In the genomic region with DNA sequence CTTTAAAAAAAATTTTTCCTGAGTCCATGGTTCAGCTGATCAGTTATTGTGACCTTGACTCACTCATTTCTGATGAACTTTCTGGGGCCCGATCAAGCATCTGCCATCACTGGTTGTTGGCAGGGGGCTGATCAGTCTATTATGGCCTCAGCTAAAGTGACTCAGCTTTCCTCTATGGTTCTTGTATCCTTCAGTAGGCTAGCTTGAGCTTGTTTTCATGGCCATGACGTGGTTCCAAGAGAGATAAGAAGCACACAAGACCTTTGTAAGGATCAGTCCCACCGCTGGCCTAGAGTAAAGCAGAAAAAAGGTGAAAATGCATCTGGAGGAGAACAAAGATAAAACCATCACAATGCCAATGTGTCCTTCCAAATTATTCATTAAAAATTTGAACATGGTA, we compare ENCODE assay signal across 35 cellular contexts. TPM values are rescaled to one million over a fixed set of nuclear protein-coding genes. Genes with fewer than 3 reads are reported as not detected.
"Had no signal": no experiment of that assay in that cellular context is flagged by ENCODE, and none has a peak within 500 bp of the region (broad histone marks: within the 10 kb centered on the region; RNA-seq: fewer than 3 reads in every experiment).

No MANE protein-coding gene starts in this region.

- H3K9me3 Mint-ChIP-seq: activated CD4-positive, alpha-beta memory T cell treated with anti-CD3 and anti-CD28 coated beads for 36 hours; activated CD4-positive, alpha-beta T cell treated with anti-CD3 and anti-CD28 coated beads, Interleukin-2, amount 10 ng/mL, durations not matched to agents 24 days and 14 days; activated naive CD4-positive, alpha-beta T cell treated with anti-CD3 and anti-CD28 coated beads for 36 hours; activated naive CD4-positive, alpha-beta T cell treated with anti-CD3 and anti-CD28 coated beads, Interleukin-2, amount 50 U/mL, for 24 hours; activated naive CD8-positive, alpha-beta T cell treated with anti-CD3 and anti-CD28 coated beads for 36 hours; activated naive CD8-positive, alpha-beta T cell treated with anti-CD3 and anti-CD28 coated beads, Interleukin-2, amount 50 U/mL, for 24 hours; activated T-helper 1 cell treated with anti-CD3 and anti-CD28 coated beads, Interleukin-12 subunit alpha, Interleukin-12 subunit beta, Interleukin-2, Interleukin-4 antibody, amounts not matched to agents 30 ng/mL and 10 ng/mL and 1 ng/mL, durations not matched to agents 14 hours and 24 hours and 36 hours; activated T-helper 2 cell treated with anti-CD3 and anti-CD28 coated beads, Interferon-gamma antibody, Interleukin-2, Interleukin-4, amounts not matched to agents 10 μg/mL and 5 μg/mL and 100 μg/mL, durations not matched to agents 14 hours and 24 hours and 36 hours; T-helper 2 cell treated with Interferon-gamma antibody and Interleukin-4, amounts not matched to agents 5 μg/mL and 100 μg/mL, for 36 hours had no signal

- H3K4me1 ChIP-seq: colonic mucosa, esophagus muscularis mucosa, gastroesophageal sphincter had no signal

- H3K4me3 ChIP-seq: cardiac muscle cell, colonic mucosa, esophagus muscularis mucosa, gastroesophageal sphincter had no signal

- FAIRE-seq: endometrium, endothelial cell of umbilical vein had no signal

- H3K4me3 Mint-ChIP-seq: activated CD4-positive, alpha-beta memory T cell treated with anti-CD3 and anti-CD28 coated beads for 36 hours; activated CD4-positive, alpha-beta T cell treated with anti-CD3 and anti-CD28 coated beads for 36 hours; activated CD4-positive, alpha-beta T cell treated with anti-CD3 and anti-CD28 coated beads, Interleukin-2, amount 10 ng/mL, durations not matched to agents 24 days and 14 days; activated CD8-positive, alpha-beta memory T cell treated with anti-CD3 and anti-CD28 coated beads, Interleukin-2, amount 10 ng/mL, durations not matched to agents 7 days and 5 days; activated CD8-positive, alpha-beta T cell treated with anti-CD3 and anti-CD28 coated beads, Interleukin-2, amount 10 ng/mL, durations not matched to agents 7 days and 5 days; activated naive CD4-positive, alpha-beta T cell treated with anti-CD3 and anti-CD28 coated beads for 36 hours; activated naive CD4-positive, alpha-beta T cell treated with anti-CD3 and anti-CD28 coated beads, Interleukin-2, amount 50 U/mL, for 24 hours; activated naive CD8-positive, alpha-beta T cell treated with anti-CD3 and anti-CD28 coated beads for 36 hours; activated naive CD8-positive, alpha-beta T cell treated with anti-CD3 and anti-CD28 coated beads, Interleukin-2, amount 50 U/mL, for 24 hours; activated T-helper 1 cell treated with anti-CD3 and anti-CD28 coated beads, Interleukin-12 subunit alpha, Interleukin-12 subunit beta, Interleukin-2, Interleukin-4 antibody, amounts not matched to agents 30 ng/mL and 10 ng/mL and 1 ng/mL, durations not matched to agents 14 hours and 24 hours and 36 hours; T-helper 17 cell; T-helper 2 cell treated with Interferon-gamma antibody and Interleukin-4, amounts not matched to agents 5 μg/mL and 100 μg/mL, for 36 hours had no signal

- H3K27ac ChIP-seq: cardiac muscle cell, colonic mucosa, esophagus muscularis mucosa, foreskin keratinocyte, gastroesophageal sphincter had no signal

- H3K27me3 ChIP-seq: cardiac muscle cell, colonic mucosa, esophagus muscularis mucosa, foreskin keratinocyte, gastroesophageal sphincter had no signal

- DNase-seq: activated CD4-positive, alpha-beta memory T cell treated with anti-CD3 and anti-CD28 coated beads for 36 hours; activated CD4-positive, alpha-beta T cell treated with anti-CD3 and anti-CD28 coated beads for 36 hours; activated CD4-positive, alpha-beta T cell treated with anti-CD3 and anti-CD28 coated beads, Interleukin-2, amount 10 ng/mL, durations not matched to agents 24 days and 14 days; activated CD4-positive, CD25-positive, alpha-beta regulatory T cell; activated CD4-positive, CD25-positive, alpha-beta regulatory T cell treated with anti-CD3 and anti-CD28 coated beads, Interleukin-2, amount 50 U/mL, for 72 hours; activated CD8-positive, alpha-beta memory T cell treated with anti-CD3 and anti-CD28 coated beads, Interleukin-2, amount 10 ng/mL, durations not matched to agents 7 days and 5 days; activated CD8-positive, alpha-beta memory T cell treated with anti-CD3 and anti-CD28 coated beads, Interleukin-2, amount 50 U/mL, for 4 hours; activated CD8-positive, alpha-beta T cell treated with anti-CD3 and anti-CD28 coated beads, Interleukin-2, amount 10 ng/mL, durations not matched to agents 7 days and 5 days; activated effector memory CD4-positive, alpha-beta T cell treated with anti-CD3 and anti-CD28 coated beads, Interleukin-2, amount 50 U/mL, for 16 hours; activated naive CD4-positive, alpha-beta T cell treated with anti-CD3 and anti-CD28 coated beads for 36 hours; activated naive CD8-positive, alpha-beta T cell treated with anti-CD3 and anti-CD28 coated beads for 36 hours; activated naive CD8-positive, alpha-beta T cell treated with anti-CD3 and anti-CD28 coated beads, Interleukin-2, amount 50 U/mL, for 24 hours; activated T-cell treated with anti-CD3 and anti-CD28 coated beads, Interleukin-2, amount 50 U/mL, for 1 hour; activated T-cell treated with anti-CD3 and anti-CD28 coated beads, Interleukin-2, amount 50 U/mL, for 48 hours; amniotic stem cell; anterior cingulate cortex; central memory CD4-positive, alpha-beta T cell; cerebellar nuclear complex; colonic mucosa; effector CD8-positive, alpha-beta T cell; foreskin keratinocyte; T-helper 1 cell; T-helper 17 cell; T1000 had no signal

- H3K27me3 Mint-ChIP-seq: activated CD4-positive, alpha-beta memory T cell treated with anti-CD3 and anti-CD28 coated beads for 36 hours; activated CD4-positive, alpha-beta T cell treated with anti-CD3 and anti-CD28 coated beads for 36 hours; activated CD4-positive, alpha-beta T cell treated with anti-CD3 and anti-CD28 coated beads, Interleukin-2, amount 10 ng/mL, durations not matched to agents 24 days and 14 days; activated CD8-positive, alpha-beta memory T cell treated with anti-CD3 and anti-CD28 coated beads, Interleukin-2, amount 10 ng/mL, durations not matched to agents 7 days and 5 days; activated naive CD4-positive, alpha-beta T cell treated with anti-CD3 and anti-CD28 coated beads, Interleukin-2, amount 50 U/mL, for 24 hours; activated naive CD8-positive, alpha-beta T cell treated with anti-CD3 and anti-CD28 coated beads for 36 hours; activated naive CD8-positive, alpha-beta T cell treated with anti-CD3 and anti-CD28 coated beads, Interleukin-2, amount 50 U/mL, for 24 hours; T-helper 17 cell had no signal

- H3K36me3 Mint-ChIP-seq: activated CD8-positive, alpha-beta memory T cell treated with anti-CD3 and anti-CD28 coated beads, Interleukin-2, amount 10 ng/mL, durations not matched to agents 7 days and 5 days had no signal

- H3K27ac Mint-ChIP-seq: activated CD4-positive, alpha-beta memory T cell treated with anti-CD3 and anti-CD28 coated beads for 36 hours; activated CD4-positive, alpha-beta T cell treated with anti-CD3 and anti-CD28 coated beads for 36 hours; activated CD4-positive, alpha-beta T cell treated with anti-CD3 and anti-CD28 coated beads, Interleukin-2, amount 10 ng/mL, durations not matched to agents 24 days and 14 days; activated CD8-positive, alpha-beta memory T cell treated with anti-CD3 and anti-CD28 coated beads, Interleukin-2, amount 10 ng/mL, durations not matched to agents 7 days and 5 days; activated CD8-positive, alpha-beta T cell treated with anti-CD3 and anti-CD28 coated beads, Interleukin-2, amount 10 ng/mL, durations not matched to agents 7 days and 5 days; activated naive CD4-positive, alpha-beta T cell treated with anti-CD3 and anti-CD28 coated beads for 36 hours; activated naive CD4-positive, alpha-beta T cell treated with anti-CD3 and anti-CD28 coated beads, Interleukin-2, amount 50 U/mL, for 24 hours; activated naive CD8-positive, alpha-beta T cell treated with anti-CD3 and anti-CD28 coated beads for 36 hours; activated naive CD8-positive, alpha-beta T cell treated with anti-CD3 and anti-CD28 coated beads, Interleukin-2, amount 50 U/mL, for 24 hours; activated T-helper 1 cell treated with anti-CD3 and anti-CD28 coated beads, Interleukin-12 subunit alpha, Interleukin-12 subunit beta, Interleukin-2, Interleukin-4 antibody, amounts not matched to agents 30 ng/mL and 10 ng/mL and 1 ng/mL, durations not matched to agents 14 hours and 24 hours and 36 hours; activated T-helper 2 cell treated with anti-CD3 and anti-CD28 coated beads, Interferon-gamma antibody, Interleukin-2, Interleukin-4, amounts not matched to agents 10 μg/mL and 5 μg/mL and 100 μg/mL, durations not matched to agents 14 hours and 24 hours and 36 hours; T-helper 17 cell; T-helper 2 cell treated with Interferon-gamma antibody and Interleukin-4, amounts not matched to agents 5 μg/mL and 100 μg/mL, for 36 hours had no signal

- ATAC-seq: activated CD4-positive, alpha-beta T cell treated with anti-CD3 and anti-CD28 coated beads for 36 hours; activated CD8-positive, alpha-beta memory T cell treated with anti-CD3 and anti-CD28 coated beads, Interleukin-2, amount 10 ng/mL, durations not matched to agents 7 days and 5 days; activated CD8-positive, alpha-beta T cell treated with anti-CD3 and anti-CD28 coated beads, Interleukin-2, amount 10 ng/mL, durations not matched to agents 7 days and 5 days; activated naive CD8-positive, alpha-beta T cell treated with anti-CD3 and anti-CD28 coated beads, Interleukin-2, amount 50 U/mL, for 24 hours; foreskin keratinocyte; gastroesophageal sphincter; T-helper 17 cell had no signal

- H3K36me3 ChIP-seq: cardiac muscle cell, colonic mucosa, esophagus muscularis mucosa had no signal

- H3K4me1 Mint-ChIP-seq: activated CD4-positive, alpha-beta T cell treated with anti-CD3 and anti-CD28 coated beads for 36 hours; activated CD4-positive, alpha-beta T cell treated with anti-CD3 and anti-CD28 coated beads, Interleukin-2, amount 10 ng/mL, durations not matched to agents 24 days and 14 days; activated CD8-positive, alpha-beta memory T cell treated with anti-CD3 and anti-CD28 coated beads, Interleukin-2, amount 10 ng/mL, durations not matched to agents 7 days and 5 days; activated naive CD4-positive, alpha-beta T cell treated with anti-CD3 and anti-CD28 coated beads, Interleukin-2, amount 50 U/mL, for 24 hours; activated naive CD8-positive, alpha-beta T cell treated with anti-CD3 and anti-CD28 coated beads for 36 hours; activated naive CD8-positive, alpha-beta T cell treated with anti-CD3 and anti-CD28 coated beads, Interleukin-2, amount 50 U/mL, for 24 hours; T-helper 17 cell had no signal

- H3K9me3 ChIP-seq: colonic mucosa, esophagus muscularis mucosa, gastroesophageal sphincter had no signal

RNA-seq across cellular contexts. Expression of a gene that starts 29.8 kb away (rescaled TPM):
- total RNA-seq: activated CD4-positive, alpha-beta memory T cell treated with anti-CD3 and anti-CD28 coated beads for 36 hours; activated CD4-positive, alpha-beta T cell treated with anti-CD3 and anti-CD28 coated beads, Interleukin-2, amount 10 ng/mL, durations not matched to agents 24 days and 14 days; activated CD8-positive, alpha-beta memory T cell treated with anti-CD3 and anti-CD28 coated beads for 36 hours; activated CD8-positive, alpha-beta memory T cell treated with anti-CD3 and anti-CD28 coated beads, Interleukin-2, amount 10 ng/mL, durations not matched to agents 7 days and 5 days; activated CD8-positive, alpha-beta T cell treated with anti-CD3 and anti-CD28 coated beads, Interleukin-2, amount 10 ng/mL, durations not matched to agents 7 days and 5 days; activated naive CD4-positive, alpha-beta T cell treated with anti-CD3 and anti-CD28 coated beads for 36 hours; activated naive CD8-positive, alpha-beta T cell treated with anti-CD3 and anti-CD28 coated beads for 36 hours; activated T-helper 1 cell treated with anti-CD3 and anti-CD28 coated beads, Interleukin-12 subunit alpha, Interleukin-12 subunit beta, Interleukin-2, Interleukin-4 antibody, amounts not matched to agents 30 ng/mL and 10 ng/mL and 1 ng/mL, durations not matched to agents 14 hours and 24 hours and 36 hours; activated T-helper 2 cell treated with anti-CD3 and anti-CD28 coated beads, Interferon-gamma antibody, Interleukin-2, Interleukin-4, amounts not matched to agents 10 μg/mL and 5 μg/mL and 100 μg/mL, durations not matched to agents 14 hours and 24 hours and 36 hours; cardiac muscle cell; colonic mucosa; dermis microvascular lymphatic vessel endothelial cell; esophagus muscularis mucosa; T-helper 17 cell had no signal
- polyA plus RNA-seq: cardiac muscle cell, endothelial cell of umbilical vein had no signal
